15 cellular contexts compared by ENCODE assay signal in the genomic region with DNA sequence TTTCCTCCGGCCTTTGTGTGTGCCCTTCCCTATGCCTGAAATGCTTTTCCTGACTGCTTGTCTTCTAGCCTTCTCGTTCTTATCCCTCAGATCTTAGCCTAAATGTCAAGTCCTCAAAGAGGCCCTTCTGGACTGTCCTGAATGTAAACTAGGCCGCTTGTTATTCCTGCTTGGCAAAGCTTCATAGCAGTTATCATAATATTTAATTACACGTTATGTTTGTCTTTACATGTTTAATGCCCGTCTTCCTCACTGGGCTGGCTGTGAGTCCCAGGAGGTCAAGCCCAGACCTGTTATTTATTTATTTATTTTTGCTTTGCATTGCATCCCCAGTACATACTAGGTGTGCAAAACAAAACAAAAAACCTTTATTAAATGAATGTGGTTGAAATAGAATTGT.
DNase-seq lines count a peak whose midpoint lies in the region; ATAC-seq and TF ChIP-seq lines count a peak whose summit lies in the region.
"Had no signal": no experiment of that assay in that cellular context is flagged by ENCODE, and none has a peak within 500 bp of the region (broad histone marks: within the 10 kb centered on the region; RNA-seq: fewer than 3 reads in every experiment).

No MANE protein-coding gene starts in this region.

- WGBS in body of pancreas, 2 donors: 67 to 69% methylated on average over 5 of the region's 5 CpGs

- peak; percentile 54 for ATAC-seq in esophagus mucosa
- ATAC-seq in body of pancreas: no peak
- no peak for ATAC-seq in effector memory CD8-positive, alpha-beta T cell (replicated peaks)
- ATAC-seq: CD8-positive, alpha-beta T cell had no signal

- peaks cover 4 to 7% of the 10 kb centered on the region in 2 donors for H3K9me3 Mint-ChIP-seq in effector memory CD8-positive, alpha-beta T cell

- no peaks in the 10 kb centered on the region for H3K27me3 ChIP-seq in body of pancreas
- H3K27me3 ChIP-seq: BE2C had no signal

- no peaks in the 10 kb centered on the region for H3K36me3 ChIP-seq in body of pancreas (replicated peaks in 1 of 2; ENCODE audit: insufficient read depth in 1 of 2, low read depth in 2 of 2)
- H3K36me3 ChIP-seq: BE2C had no signal

- H3K36me3 Mint-ChIP-seq in effector memory CD8-positive, alpha-beta T cell (ENCODE audit: insufficient read depth): peaks cover 5% of the 10 kb centered on the region

- no peak for TF ChIP-seq POLR2A in body of pancreas (IDR thresholded peaks at IDR 0.05)

- no peaks in the 10 kb centered on the region for H3K27me3 Mint-ChIP-seq in effector memory CD8-positive, alpha-beta T cell

- H3K27ac ChIP-seq in 22Rv1 (peak overlapping the region; percentile 68), body of pancreas (no peak overlapping the region)
- H3K27ac ChIP-seq: HL-60 had no signal

- intact Hi-C loops in body of pancreas (cut with DNase I): no loop called here

- H3K4me3 Mint-ChIP-seq in effector memory CD8-positive, alpha-beta T cell: no peak overlapping the region
- H3K4me3 Mint-ChIP-seq: CD8-positive, alpha-beta T cell had no signal

- H3K4me1 ChIP-seq in body of pancreas: peaks cover 4% of the 10 kb centered on the region

- peak; percentile 8 for DNase-seq in DMS79 (lab: John Stamatoyannopoulos, UW)
- DNase-seq in NCI-H526 treated with DMSO at 0.1 percent for 48 hours (lab: John Stamatoyannopoulos, UW): peak; percentile 22
- DNase-seq in body of pancreas: no peak
- DNase-seq in effector memory CD8-positive, alpha-beta T cell: no peak
- DNase-seq in effector CD4-positive, alpha-beta T cell: no peak
- DNase-seq: BE2C; CD8-positive, alpha-beta T cell; DND-41; H7; NCI-H1436 treated with DMSO at 0.1 percent for 48 hours; NCI-H2081; NCI-H345 had no signal

- no peak overlapping the region for H3K4me3 ChIP-seq in body of pancreas

- peaks cover 0 to 4% of the 10 kb centered on the region in 2 donors for H3K4me1 Mint-ChIP-seq in effector memory CD8-positive, alpha-beta T cell (ENCODE audit: low read depth in 2 of 2)

- H3K27ac Mint-ChIP-seq in effector memory CD8-positive, alpha-beta T cell: no peak overlapping the region
- H3K27ac Mint-ChIP-seq: CD8-positive, alpha-beta T cell had no signal

- TF ChIP-seq CTCF in 22Rv1 (IDR thresholded peaks at IDR 0.05): no peak
- no peak for TF ChIP-seq CTCF in body of pancreas (IDR thresholded peaks at IDR 0.05)

- H3K9me3 ChIP-seq in body of pancreas: peaks cover 0 to 10% (median 0%) of the 10 kb centered on the region in 3 donors
- H3K9me3 ChIP-seq: BE2C had no signal

Comparison
In these comparisons a context has a peak if more than half of its experiments do, and no peak if none do; other contexts are left out.
1. DNase-seq: peak in DMS79 (single experiment) and NCI-H526 treated with DMSO at 0.1 percent for 48 hours (single experiment); none in body of pancreas (0 of 4), effector memory CD8-positive, alpha-beta T cell (0 of 3) and effector CD4-positive, alpha-beta T cell (single experiment).